In the genomic region with DNA sequence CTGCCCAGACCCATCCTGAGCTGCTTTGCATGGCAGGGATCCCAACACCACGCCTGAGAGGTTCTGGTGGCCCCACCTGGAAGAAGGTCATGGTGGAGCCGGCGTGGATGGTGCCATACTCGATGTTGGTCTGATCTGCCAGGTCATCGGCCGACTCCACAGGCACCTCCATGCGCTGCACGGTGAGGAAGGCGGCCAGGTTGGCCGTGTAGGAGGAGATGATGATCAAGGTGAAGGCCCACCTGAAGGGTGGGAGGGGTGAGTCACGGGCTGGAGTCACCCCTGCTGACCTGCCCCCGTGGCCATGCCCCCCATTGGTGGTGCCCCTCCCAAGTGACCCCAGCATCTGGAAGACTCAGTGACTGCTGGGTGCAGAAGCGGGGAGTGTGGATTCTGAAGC, we compare ENCODE assay signal across 6 cellular contexts.
"Had no signal": no experiment of that assay in that cellular context is flagged by ENCODE, and none has a peak within 500 bp of the region (broad histone marks: within the 10 kb centered on the region; RNA-seq: fewer than 3 reads in every experiment).

No MANE protein-coding gene starts in this region.

- ATAC-seq: HepG2, K562 had no signal

- H3K4me3 Mint-ChIP-seq: IgD-negative memory B cell had no signal

- H3K27ac ChIP-seq: HL-60 had no signal

- H3K27ac Mint-ChIP-seq: IgD-negative memory B cell had no signal

- H3K36me3 Mint-ChIP-seq: IgD-negative memory B cell had no signal

- H3K4me3 ChIP-seq: K562 had no signal

- DNase-seq: IMR-90, KBM-7 had no signal
